13 cellular contexts compared by ENCODE assay signal in the genomic region with DNA sequence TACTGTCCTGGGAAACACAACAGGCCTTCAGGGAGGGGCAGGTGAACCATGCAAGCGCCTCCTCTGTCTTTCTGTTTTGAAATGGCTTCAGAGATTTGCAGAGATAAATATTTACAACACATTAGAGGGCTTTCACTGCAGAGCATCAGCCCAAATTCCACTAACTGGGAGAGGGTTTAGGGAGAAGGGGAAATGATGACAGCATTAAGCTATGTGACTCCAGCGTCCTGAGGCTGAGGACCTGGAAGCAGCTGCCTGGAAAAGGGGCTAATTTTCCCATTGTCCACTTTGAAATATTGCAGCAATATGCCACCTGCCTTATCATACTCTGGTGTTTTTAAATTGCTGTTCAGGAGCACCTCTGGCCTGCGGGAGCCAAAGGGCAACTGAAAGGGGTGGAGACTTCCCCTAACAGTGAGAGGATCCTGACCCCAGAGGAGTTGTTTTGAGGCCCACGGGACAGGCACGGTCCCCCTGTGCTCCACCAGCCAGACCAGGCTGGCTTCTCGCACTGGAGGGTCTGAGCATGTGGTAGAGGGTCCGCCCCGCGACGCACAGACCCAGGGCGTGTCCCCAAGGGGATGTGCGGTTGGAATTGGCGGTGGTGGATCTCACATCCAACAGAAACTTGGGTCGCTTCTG.
DNase-seq lines count a peak whose midpoint lies in the region; ATAC-seq, FAIRE-seq and TF ChIP-seq lines count a peak whose summit lies in the region.
"Had no signal": no experiment of that assay in that cellular context is flagged by ENCODE, and none has a peak within 500 bp of the region (broad histone marks: within the 10 kb centered on the region; RNA-seq: fewer than 3 reads in every experiment).

No MANE protein-coding gene starts in this region.

- TF ChIP-seq RAD21 in H1 (IDR thresholded peaks at IDR 0.05 in 1 of 2, conservative IDR thresholded peaks at IDR 0.05 in 1 of 2; ENCODE audit: low read depth in 2 of 2, low read length in 2 of 2) = no peak

- no peaks in the 10 kb centered on the region for H3K23me2 ChIP-seq in H1 (ENCODE audit: low read depth, low read length)

- H3K56ac ChIP-seq in H1 (replicated peaks; ENCODE audit: insufficient read length, low read depth, low read length) = no peak overlapping the region

- H2BK12ac ChIP-seq in H1 (ENCODE audit: low read depth, low read length) = no peak overlapping the region

- no peak overlapping the region for H3K14ac ChIP-seq in H1 (ENCODE audit: insufficient read length)

- no peak overlapping the region for H2BK15ac ChIP-seq in H1 (ENCODE audit: low read length)

- H2AK5ac ChIP-seq in H1 (ENCODE audit: low read depth, low read length) = no peak overlapping the region

- no peak overlapping the region; the same call in 1 of the 2 replicates for H2BK20ac ChIP-seq in H1 (ENCODE audit: low read length)

- H3K18ac ChIP-seq in H1 (ENCODE audit: extremely low read depth, low read length) = no peak overlapping the region

- no peak overlapping the region for H3K9ac ChIP-seq in H1 (replicated peaks in 1 of 4; ENCODE audit: extremely low read depth in 1 of 4, low read depth in 3 of 4, low read length in 3 of 4)

- 0 out of 2 replicates have a peak overlapping the region, but pooled peaks have one; percentile 27 for H3K27ac ChIP-seq in H1 (ENCODE audit: low read depth, low read length)

- no peaks in the 10 kb centered on the region for H3K9me3 ChIP-seq in H1 (ENCODE audit: insufficient read depth in 2 of 2, low read depth in 1 of 2, low read length in 1 of 2)
- no peaks in the 10 kb centered on the region for H3K9me3 ChIP-seq in mucosa of descending colon

- H4K8ac ChIP-seq in H1 (ENCODE audit: extremely low read depth, insufficient read depth, low read length) = no peak overlapping the region

- H3K79me1 ChIP-seq in H1 (ENCODE audit: low read depth, low read length) = peaks cover 11% of the 10 kb centered on the region; the same call in 1 of the 2 replicates

- H3K4me3 ChIP-seq in H1 (ENCODE audit: extremely low read depth in 1 of 4, insufficient read depth in 2 of 4, low read depth in 3 of 4, low read length in 4 of 4) (no peak overlapping the region), mucosa of descending colon (no peak overlapping the region)

- POLR2A ChIA-PET in H1 (lab: Charles Lee; ENCODE audit: partially characterized antibody) = interaction anchor here (1.4 to 2.3 kb wide), 2 partner anchors 8 to 41 kb away, joined by 3 to 7 read pairs; no protein-coding TSS in a partner anchor

- no peak for TF ChIP-seq POLR2A in H1 (IDR thresholded peaks at IDR 0.05; ENCODE audit: control extremely low read depth in 1 of 2, low read depth in 2 of 2, low read length in 2 of 2)

- no peak overlapping the region for H3K4ac ChIP-seq in H1 (replicated peaks; ENCODE audit: insufficient read length, low read depth, low read length)

- TF ChIP-seq CTCF in H1 (IDR thresholded peaks at IDR 0.05; ENCODE audit: control extremely low read depth in 1 of 3, insufficient read depth in 1 of 3, low read depth in 1 of 3, low read length in 3 of 3) (no peak), mucosa of descending colon (IDR thresholded peaks at IDR 0.05) (no peak)

- WGBS in H1 (ENCODE audit: extremely low coverage in 1 of 2, insufficient coverage in 1 of 2, insufficient read length in 1 of 2, insufficient replicate concordance in 2 of 2, low coverage in 1 of 2, low lambda C conversion rate in 2 of 2, missing lambda C conversion rate in 1 of 2), 2 experiments = 88% methylated on average over 14 of the region's 14 CpGs; no CpG with 5 or more reads in 1 of the 2 experiments

- no peak overlapping the region for H2BK120ac ChIP-seq in H1 (replicated peaks; ENCODE audit: low read depth, low read length)

- TF ChIP-seq EP300 in H1 (IDR thresholded peaks at IDR 0.05; ENCODE audit: borderline replicate concordance in 1 of 2, low read depth in 2 of 2, low read length in 2 of 2) = no peak

- H2BK5ac ChIP-seq in H1 (ENCODE audit: low read depth, low read length) = peak overlapping the region; percentile 56

- peaks cover 0 to 16% of the 10 kb centered on the region in 2 experiments; a peak in 2 of 4 replicates for H3K79me2 ChIP-seq in H1 (ENCODE audit: control insufficient read depth in 1 of 2, insufficient read depth in 2 of 2, low read length in 2 of 2)

- H4K91ac ChIP-seq in H1 (replicated peaks; ENCODE audit: insufficient read length, low read length) = no peak overlapping the region

- no peak overlapping the region for H2AFZ ChIP-seq in H1 (ENCODE audit: low read length)

- DNase-seq in AG08395 (ENCODE audit: low spot score) (peak; percentile 81), LHCN-M2 (ENCODE audit: low read depth) (peak; percentile 36), H1 (ENCODE audit: low read depth in 1 of 2, low spot score in 2 of 2) (no peak), mucosa of descending colon (no peak), SKM-1 treated with dmso at 0.1 percent for 144 hours (lab: John Stamatoyannopoulos, UW; ENCODE audit: unreplicated experiment) (no peak), NCI-H2227 treated with DMSO at 0.1 percent for 48 hours (lab: John Stamatoyannopoulos, UW) (no peak), GDM1 (lab: John Stamatoyannopoulos, UW) (no peak)
- DNase-seq: caudate nucleus, COR-L47, NCI-H1092 had no signal

- H3K27me3 ChIP-seq in H1 (replicated peaks in 1 of 4; ENCODE audit: control insufficient read depth in 3 of 4, extremely low read depth in 1 of 4, insufficient read depth in 3 of 4, low read length in 3 of 4) = no peaks in the 10 kb centered on the region

- no peak overlapping the region for H3K4me2 ChIP-seq in H1 (ENCODE audit: insufficient read depth in 1 of 2, low read depth in 2 of 2, low read length in 2 of 2)

- H4K20me1 ChIP-seq in H1 (replicated peaks in 1 of 2; ENCODE audit: control insufficient read depth in 1 of 2, insufficient read depth in 2 of 2, low read length in 2 of 2) = no peaks in the 10 kb centered on the region

- H3K4me1 ChIP-seq in H1 (replicated peaks in 1 of 4; ENCODE audit: control insufficient read depth in 3 of 4, insufficient read depth in 4 of 4, low read length in 3 of 4) (peaks cover 2 to 9% (median 4%) of the 10 kb centered on the region in 4 experiments; a peak in 6 of 7 replicates), mucosa of descending colon (ENCODE audit: low read depth) (peaks cover 11% of the 10 kb centered on the region)

- H3K36me3 ChIP-seq in H1 (ENCODE audit: control insufficient read depth in 2 of 4, insufficient read depth in 4 of 4, low read length in 3 of 4) (no peaks in the 10 kb centered on the region), mucosa of descending colon (ENCODE audit: low read depth) (no peaks in the 10 kb centered on the region)

- intact Hi-C loops in mucosa of descending colon (cut with DNase I, micrococcal nuclease) = no loop called here

- no peak overlapping the region for H4K5ac ChIP-seq in H1 (ENCODE audit: insufficient read length, low read depth, low read length)

- H3K23ac ChIP-seq in H1 (ENCODE audit: insufficient read length) = no peak overlapping the region

- no peak for FAIRE-seq in H1 (lab: Jason Lieb, UNC)

- ATAC-seq in mucosa of descending colon = peak; percentile 32
- no peak for ATAC-seq in GM18907 (IDR thresholded peaks at IDR 0.05; ENCODE audit: unreplicated experiment)
- ATAC-seq: activated CD4-positive, CD25-positive, alpha-beta regulatory T cell treated with anti-CD3 and anti-CD28 coated beads, Interleukin-2, amount 50 U/mL, for 24 hours; natural killer cell treated with Interleukin-12 subunit alpha and Interleukin-12 subunit beta and Interleukin-15 and Interleukin-18, amount 100 ng/mL, for 72 hours had no signal

- CTCF ChIA-PET in H1 (lab: Charles Lee; ENCODE audit: partially characterized antibody) = interaction anchor here (1.3 to 1.8 kb wide), 2 partner anchors 25 to 100 kb away, joined by 3 to 4 read pairs; no protein-coding TSS in a partner anchor

TF ChIP-seq in H1, 55 proteins besides CTCF, POLR2A, EP300 and RAD21:
- TF ChIP-seq JUN (IDR thresholded peaks at IDR 0.05; ENCODE audit: low read depth, low read length) (no peak), RFX5 (IDR thresholded peaks at IDR 0.05; ENCODE audit: borderline replicate concordance, low read depth, low read length) (no peak), GABPA (IDR thresholded peaks at IDR 0.05; ENCODE audit: borderline replicate concordance, insufficient read depth, low read length) (no peak), RXRA (IDR thresholded peaks at IDR 0.05; ENCODE audit: insufficient read depth, low read depth, low read length) (no peak), MAFK (IDR thresholded peaks at IDR 0.05; ENCODE audit: low read depth, low read length) (no peak), HDAC2 (IDR thresholded peaks at IDR 0.05; ENCODE audit: borderline replicate concordance in 1 of 2, low read depth in 2 of 2, low read length in 2 of 2) (no peak)
TF ChIP-seq in H1: peak in this region for 0.

Comparison
In these comparisons a context has a peak if more than half of its experiments do, and no peak if none do; other contexts are left out.
1. DNase-seq: peak in AG08395 (single experiment) and LHCN-M2 (single experiment); none in H1 (0 of 2), mucosa of descending colon (0 of 3), SKM-1 treated with dmso at 0.1 percent for 144 hours (single experiment), NCI-H2227 treated with DMSO at 0.1 percent for 48 hours (single experiment) and GDM1 (single experiment).